In genomic region chr7:32347244-32347828, GRCh38 we compare ENCODE assay signal across 8 cellular contexts.
DNase-seq lines count a peak whose midpoint lies in the region; ATAC-seq and TF ChIP-seq lines count a peak whose summit lies in the region.

No MANE protein-coding gene starts in this region.

- no peaks in the 10 kb centered on the region for H3K9me3 Mint-ChIP-seq in neural progenitor cell

- H3K4me3 Mint-ChIP-seq in neural progenitor cell: no peak overlapping the region

- H3K27me3 Mint-ChIP-seq in neural progenitor cell (ENCODE audit: insufficient read depth, low read depth): no peaks in the 10 kb centered on the region

- no peaks in the 10 kb centered on the region for H3K4me1 ChIP-seq in left ventricle myocardium inferior
- no peaks in the 10 kb centered on the region for H3K4me1 ChIP-seq in body of pancreas
- H3K4me1 ChIP-seq in neural progenitor cell: no peaks in the 10 kb centered on the region

- H3K36me3 ChIP-seq in left ventricle myocardium inferior (no peaks in the 10 kb centered on the region), body of pancreas (replicated peaks in 1 of 2; ENCODE audit: insufficient read depth in 1 of 2, low read depth in 2 of 2) (no peaks in the 10 kb centered on the region), neural progenitor cell (no peaks in the 10 kb centered on the region)

- ATAC-seq in Right ventricle myocardium superior (ENCODE audit: poor library complexity) (no peak), body of pancreas (no peak), HG03442 (IDR thresholded peaks at IDR 0.05; ENCODE audit: unreplicated experiment) (no peak)

- H3K36me3 Mint-ChIP-seq in neural progenitor cell: no peaks in the 10 kb centered on the region

- H4K20me1 ChIP-seq in neural progenitor cell (ENCODE audit: low read depth): no peaks in the 10 kb centered on the region

- intact Hi-C loops in left ventricle myocardium inferior (cut with micrococcal nuclease) (loop anchor here (5.0 to 10.0 kb wide), 2 partner anchors 135 to 603 kb away; no protein-coding TSS in a partner anchor), Right ventricle myocardium superior (cut with DNase I) (loop anchor here (5.0 kb wide), 1 partner anchor 135 kb away; no protein-coding TSS in a partner anchor), body of pancreas (cut with DNase I) (no loop called here)

- H3K4me3 ChIP-seq in left ventricle myocardium inferior (no peak overlapping the region), body of pancreas (no peak overlapping the region), neural progenitor cell (no peak overlapping the region)

- no peak overlapping the region for H3K27ac Mint-ChIP-seq in neural progenitor cell

- H3K27me3 ChIP-seq in left ventricle myocardium inferior (ENCODE audit: low read depth) (no peaks in the 10 kb centered on the region), body of pancreas (no peaks in the 10 kb centered on the region), neural progenitor cell (no peaks in the 10 kb centered on the region)

- TF ChIP-seq POLR2A in body of pancreas (IDR thresholded peaks at IDR 0.05): no peak

- no peaks in the 10 kb centered on the region for H3K4me1 Mint-ChIP-seq in neural progenitor cell

- TF ChIP-seq CTCF in left ventricle myocardium inferior (IDR thresholded peaks at IDR 0.05; ENCODE audit: borderline replicate concordance): peak; percentile 68
- peak in 5 of 7 experiments; percentile 28 to 45 (median 43) for TF ChIP-seq CTCF in body of pancreas (IDR thresholded peaks at IDR 0.05)
- peak; percentile 76 for TF ChIP-seq CTCF in neural progenitor cell (IDR thresholded peaks at IDR 0.05)

- no peak overlapping the region for H3K27ac ChIP-seq in left ventricle myocardium inferior (replicated peaks)
- no peak overlapping the region for H3K27ac ChIP-seq in body of pancreas
- no peak overlapping the region for H3K27ac ChIP-seq in neural progenitor cell

- DNase-seq in left ventricle myocardium inferior (no peak), Right ventricle myocardium superior (no peak), LoVo (ENCODE audit: low spot score) (peak; percentile 49), body of pancreas (peak in 1 of 4 donors; percentile 36), neural progenitor cell (ENCODE audit: low spot score) (peak; percentile 15), NCI-H345 treated with DMSO at 0.1 percent for 48 hours (lab: John Stamatoyannopoulos, UW; ENCODE audit: unreplicated experiment) (no peak), HK-2 (ENCODE audit: unreplicated experiment) (no peak)

- H2AFZ ChIP-seq in neural progenitor cell (replicated peaks): no peak overlapping the region

- WGBS in body of pancreas, 2 donors: 82 to 90% methylated on average over 2 of the region's 2 CpGs

- H3K79me2 ChIP-seq in neural progenitor cell (ENCODE audit: low read depth): no peaks in the 10 kb centered on the region

- no peak overlapping the region for H3K9ac ChIP-seq in neural progenitor cell

- no peaks in the 10 kb centered on the region for H3F3A ChIP-seq in neural progenitor cell (ENCODE audit: low read depth)

- H3K9me3 ChIP-seq in left ventricle myocardium inferior (replicated peaks) (no peaks in the 10 kb centered on the region), body of pancreas (no peaks in the 10 kb centered on the region), neural progenitor cell (ENCODE audit: low read depth) (no peaks in the 10 kb centered on the region)

- H3K4me2 ChIP-seq in neural progenitor cell: no peak overlapping the region

Comparison
In these comparisons a context has a peak if more than half of its experiments do, and no peak if none do; other contexts are left out.
1. DNase-seq: peak in LoVo (single experiment) and neural progenitor cell (single experiment); none in left ventricle myocardium inferior (single experiment), Right ventricle myocardium superior (single experiment), NCI-H345 treated with DMSO at 0.1 percent for 48 hours (single experiment) and HK-2 (single experiment).
2. Peak in every context shown above with its lines, with median percentiles within 50 percentile points of each other: CTCF ChIP-seq.